Comparison of ENCODE assay signal across 24 cellular contexts in the genomic region with DNA sequence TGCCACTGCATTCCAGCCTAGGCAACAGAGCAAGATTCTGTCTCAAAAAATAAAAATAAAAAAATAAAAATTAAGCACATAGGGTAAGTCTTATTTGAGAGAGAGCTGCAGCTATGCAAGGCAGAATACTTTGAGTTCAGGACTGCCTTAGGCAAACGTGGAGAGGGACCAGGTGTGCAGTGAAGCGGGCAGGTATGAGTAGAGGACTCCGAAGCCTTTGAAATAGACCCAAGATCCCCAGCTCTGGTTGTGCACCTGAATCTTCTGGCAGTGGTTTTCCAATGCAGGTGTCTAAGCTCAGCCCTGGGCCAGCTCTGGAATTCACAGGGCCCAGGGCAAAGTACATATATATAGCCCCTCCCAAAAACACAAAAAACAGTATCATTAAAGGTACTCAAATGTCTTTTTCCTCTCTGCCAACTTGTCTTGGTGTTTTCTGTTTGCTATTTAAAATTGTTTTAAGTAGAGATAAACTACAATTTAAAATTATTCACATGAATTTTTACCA.
"Had no signal": no experiment of that assay in that cellular context is flagged by ENCODE, and none has a peak within 500 bp of the region (broad histone marks: within the 10 kb centered on the region; RNA-seq: fewer than 3 reads in every experiment).

No MANE protein-coding gene starts in this region.

- H3K4me2 ChIP-seq: neural progenitor cell had no signal

- H3K9ac ChIP-seq: neural progenitor cell, parathyroid adenoma had no signal

- ATAC-seq: naive thymus-derived CD4-positive, alpha-beta T cell; natural killer cell; psoas muscle; right cardiac atrium; sciatic nerve; stimulated activated effector memory CD8-positive, alpha-beta T cell treated with anti-CD3 and anti-CD28 coated beads, Interleukin-12 subunit alpha, Interleukin-12 subunit beta, amount 100 ng/mL, for 72 hours; stimulated activated naive B cell treated with anti-CD40 and anti-IgM and Interleukin-4, amounts not matched to agents 10 μg/mL and 1 μg/mL and 100 μg/mL, for 72 hours had no signal

- H2AFZ ChIP-seq: neural progenitor cell, parathyroid adenoma had no signal

- H3K4me3 ChIP-seq: neural progenitor cell, ovary, psoas muscle, skin epidermis, suprapubic skin, testis, tibial nerve, upper lobe of left lung, vagina had no signal

- H3K27me3 ChIP-seq: neural progenitor cell, ovary, suprapubic skin, testis, tibial nerve, upper lobe of left lung, vagina had no signal

- H3K4me1 ChIP-seq: parathyroid adenoma, testis had no signal

- H3K36me3 ChIP-seq: neural progenitor cell, ovary, suprapubic skin, tibial nerve, upper lobe of left lung, vagina had no signal

- DNase-seq: naive thymus-derived CD4-positive, alpha-beta T cell; natural killer cell; occipital lobe; ovary; posterior cingulate gyrus; psoas muscle; right cardiac atrium; stimulated activated CD4-positive, alpha-beta T cell treated with anti-CD3 and anti-CD28 coated beads, Interleukin-15, amount 100 ng/mL, for 24 hours; stimulated activated CD4-positive, alpha-beta T cell treated with anti-CD3 and anti-CD28 coated beads, Interleukin-2, amount 100 ng/mL, for 24 hours; stimulated activated CD4-positive, alpha-beta T cell treated with anti-CD3 and anti-CD28 coated beads, Interleukin-2, amount 100 ng/mL, for 48 hours; stimulated activated CD4-positive, alpha-beta T cell treated with anti-CD3 and anti-CD28 coated beads, Interleukin-4, amount 100 ng/mL, for 24 hours; stimulated activated naive B cell treated with anti-CD40 and anti-IgM and Interleukin-4, amounts not matched to agents 10 μg/mL and 1 μg/mL and 100 μg/mL, for 72 hours; stimulated activated naive CD4-positive, alpha-beta T cell treated with Interleukin-2 at 50 U/mL for 16 hours; substantia nigra; testis; upper lobe of left lung had no signal

- H3K27ac ChIP-seq: neural progenitor cell, ovary, parathyroid adenoma, psoas muscle, skin epidermis, suprapubic skin, testis, tibial nerve, upper lobe of left lung, vagina had no signal

- H3K9me3 ChIP-seq: ovary, psoas muscle, suprapubic skin, testis, upper lobe of left lung, vagina had no signal

- H3K79me2 ChIP-seq: parathyroid adenoma had no signal
